21 cellular contexts compared by ENCODE assay signal in genomic region chr11:23370580-23371275, GRCh38.
A peak's percentile ranks its signal among the peaks of the same experiment; 100 is the strongest.
DNase-seq lines count a peak whose midpoint lies in the region; ATAC-seq and TF ChIP-seq lines count a peak whose summit lies in the region.
"Had no signal": no experiment of that assay in that cellular context is flagged by ENCODE, and none has a peak within 500 bp of the region (broad histone marks: within the 10 kb centered on the region; RNA-seq: fewer than 3 reads in every experiment).

No MANE protein-coding gene starts in this region.

- H3K79me1 ChIP-seq in neuronal stem cell (ENCODE audit: low read depth, low read length) = no peaks in the 10 kb centered on the region

- H3K27ac ChIP-seq in GM23338 (ENCODE audit: low read depth) = no peak overlapping the region
- no peak overlapping the region for H3K27ac ChIP-seq in PC-3 (ENCODE audit: low read length)
- no peak overlapping the region for H3K27ac ChIP-seq in foreskin keratinocyte
- no peak overlapping the region for H3K27ac ChIP-seq in neuronal stem cell (replicated peaks; ENCODE audit: low read length)
- H3K27ac ChIP-seq in osteoblast (ENCODE audit: low read depth, low read length) = no peak overlapping the region
- H3K27ac ChIP-seq: BLaER1, PC-9, RWPE1 had no signal

- H3F3A ChIP-seq in GM23338 (replicated peaks; ENCODE audit: low read depth) (no peaks in the 10 kb centered on the region), PC-3 (ENCODE audit: low read length, unreplicated experiment) (no peaks in the 10 kb centered on the region)

- peaks cover 2% of the 10 kb centered on the region for H3K27me3 Mint-ChIP-seq in GM23338 (ENCODE audit: insufficient read depth, low read depth, poor library complexity)
- H3K27me3 Mint-ChIP-seq: CD4-positive, alpha-beta memory T cell had no signal

- no peak overlapping the region for H3K4me3 Mint-ChIP-seq in GM23338
- H3K4me3 Mint-ChIP-seq: CD4-positive, alpha-beta memory T cell had no signal

- H3K27me3 ChIP-seq in GM23338 (ENCODE audit: insufficient read depth) (no peaks in the 10 kb centered on the region), PC-3 (ENCODE audit: low read length) (no peaks in the 10 kb centered on the region), foreskin keratinocyte (no peaks in the 10 kb centered on the region), neuronal stem cell (ENCODE audit: control insufficient read depth in 3 of 3, insufficient read depth in 3 of 3, low read depth in 1 of 3, low read length in 3 of 3) (no peaks in the 10 kb centered on the region), osteoblast (ENCODE audit: insufficient read depth, low read length) (no peaks in the 10 kb centered on the region)
- H3K27me3 ChIP-seq: BLaER1 had no signal

- H4K91ac ChIP-seq in neuronal stem cell (ENCODE audit: low read depth, low read length, poor library complexity) = no peak overlapping the region

- no peak overlapping the region for H2BK5ac ChIP-seq in neuronal stem cell (ENCODE audit: low read length)

- TF ChIP-seq CTCF in GM23338 (conservative IDR thresholded peaks at IDR 0.05; ENCODE audit: low read depth in 2 of 2) = no peak
- TF ChIP-seq CTCF in PC-3 (conservative IDR thresholded peaks at IDR 0.05; ENCODE audit: low read depth, low read length) = no peak
- TF ChIP-seq CTCF in foreskin keratinocyte (conservative IDR thresholded peaks at IDR 0.05) = no peak
- no peak for TF ChIP-seq CTCF in osteoblast (IDR thresholded peaks at IDR 0.05; ENCODE audit: extremely low read depth, low read depth, low read length)

- no peaks in the 10 kb centered on the region for H3K9me3 Mint-ChIP-seq in GM23338

- H4K20me1 ChIP-seq in GM23338 (replicated peaks; ENCODE audit: insufficient read depth) (no peaks in the 10 kb centered on the region), PC-3 (ENCODE audit: low read length) (no peaks in the 10 kb centered on the region), osteoblast (ENCODE audit: insufficient read depth, low read length) (no peaks in the 10 kb centered on the region)
- H4K20me1 ChIP-seq: BLaER1 had no signal

- intact Hi-C loops in PC-3 (cut with micrococcal nuclease) = no loop called here

- CTCF ChIA-PET in PC-3 (lab: Charles Lee) = no interaction called here

- H3K36me3 ChIP-seq in GM23338 (ENCODE audit: insufficient read depth) (no peaks in the 10 kb centered on the region), PC-3 (ENCODE audit: low read depth, low read length) (no peaks in the 10 kb centered on the region), neuronal stem cell (replicated peaks in 1 of 2; ENCODE audit: control insufficient read depth in 2 of 2, insufficient read depth in 2 of 2, low read length in 2 of 2) (no peaks in the 10 kb centered on the region), osteoblast (ENCODE audit: insufficient read depth, low read length) (no peaks in the 10 kb centered on the region)
- H3K36me3 ChIP-seq: BLaER1, HAP-1 had no signal

- H3K9ac ChIP-seq in PC-3 (ENCODE audit: low read length) (no peak overlapping the region), neuronal stem cell (ENCODE audit: low read depth, low read length, poor library complexity) (no peak overlapping the region)
- H3K9ac ChIP-seq: BLaER1 had no signal

- peaks cover 4% of the 10 kb centered on the region; the same call in 1 of the 2 replicates for H3K9me2 ChIP-seq in GM23338 (ENCODE audit: insufficient read depth)
- no peaks in the 10 kb centered on the region for H3K9me2 ChIP-seq in PC-3 (replicated peaks; ENCODE audit: low read length)

- no peak for ATAC-seq in GM23338
- ATAC-seq in PC-3 = no peak
- ATAC-seq in foreskin keratinocyte = peak; percentile 45
- no peak for ATAC-seq in left lobe of liver
- no peak for ATAC-seq in HG03457 (IDR thresholded peaks at IDR 0.05; ENCODE audit: unreplicated experiment)
- ATAC-seq: K562, SK-N-SH treated with all-trans-retinoic acid at 6 μM for 48 hours had no signal

- no peak overlapping the region for H2BK15ac ChIP-seq in neuronal stem cell (ENCODE audit: low read length)

- no peak overlapping the region for H3K27ac Mint-ChIP-seq in GM23338
- H3K27ac Mint-ChIP-seq: CD4-positive, alpha-beta memory T cell had no signal

- BruUV-seq in PC-3 (replicated peaks; lab: Mats Ljungman, UMichigan) = no TSS peak

- DNase-seq in GM23338 (ENCODE audit: low spot score) = no peak
- peak; percentile 19 for DNase-seq in PC-3
- DNase-seq in foreskin keratinocyte = peak; percentile 21 to 79
- no peak for DNase-seq in neuronal stem cell (ENCODE audit: low spot score)
- DNase-seq in left lobe of liver (ENCODE audit: low spot score) = no peak
- no peak for DNase-seq in osteoblast (ENCODE audit: insufficient read length, low spot score, missing footprints)
- DNase-seq: CD4-positive, alpha-beta memory T cell; DMS153; MV-4-11; NCI-H187; NCI-H2107; NCI-H510A treated with DMSO at 0.1 percent for 48 hours; NCI-H82; PC-9; SIG-M5 had no signal

- POLR2A ChIA-PET in PC-3 (lab: Charles Lee; ENCODE audit: unreplicated experiment) = no interaction called here

- H2BK12ac ChIP-seq in neuronal stem cell (ENCODE audit: low read length) = no peak overlapping the region

- no CpG with 5 or more reads among the region's 3 CpGs for WGBS in neuronal stem cell (ENCODE audit: extremely low coverage in 2 of 2, insufficient read length in 2 of 2, insufficient replicate concordance in 1 of 2), 2 donors

- H3K79me2 ChIP-seq in GM23338 (replicated peaks; ENCODE audit: insufficient read depth) (no peaks in the 10 kb centered on the region), PC-3 (ENCODE audit: low read length) (no peaks in the 10 kb centered on the region), osteoblast (ENCODE audit: insufficient read depth, low read length) (no peaks in the 10 kb centered on the region)

- H3K14ac ChIP-seq in neuronal stem cell (ENCODE audit: low read length) = no peak overlapping the region

- H2AFZ ChIP-seq in GM23338 (0 out of 2 replicates have a peak overlapping the region, but pooled peaks have one; percentile 60), PC-3 (ENCODE audit: low read length) (no peak overlapping the region), neuronal stem cell (ENCODE audit: low read length) (no peak overlapping the region), osteoblast (ENCODE audit: low read length) (no peak overlapping the region)
- H2AFZ ChIP-seq: PC-9 had no signal

- peak overlapping the region; percentile 30 for H4K8ac ChIP-seq in neuronal stem cell (ENCODE audit: low read depth, low read length)

- H3K18ac ChIP-seq in neuronal stem cell (ENCODE audit: low read length) = no peak overlapping the region

- no peak overlapping the region for H2AK5ac ChIP-seq in neuronal stem cell (ENCODE audit: low read depth, low read length)

- H2BK120ac ChIP-seq in neuronal stem cell (ENCODE audit: low read depth, low read length) = no peak overlapping the region

- H3K4me3 ChIP-seq in GM23338 (no peak overlapping the region), PC-3 (ENCODE audit: low read length) (no peak overlapping the region), neuronal stem cell (ENCODE audit: low read length in 2 of 2) (no peak overlapping the region), osteoblast (ENCODE audit: insufficient read depth, low read length) (no peak overlapping the region)
- H3K4me3 ChIP-seq: BLaER1, HAP-1, K562, PC-9 had no signal

- no peak overlapping the region for H3K4ac ChIP-seq in neuronal stem cell (ENCODE audit: low read length)

- H3K36me3 Mint-ChIP-seq in GM23338 (ENCODE audit: low read depth) = no peaks in the 10 kb centered on the region
- H3K36me3 Mint-ChIP-seq: CD4-positive, alpha-beta memory T cell had no signal

- H3K4me1 Mint-ChIP-seq in GM23338 = peaks cover 3% of the 10 kb centered on the region; the same call in 1 of the 3 replicates
- H3K4me1 Mint-ChIP-seq: CD4-positive, alpha-beta memory T cell had no signal

- H3K4me1 ChIP-seq in GM23338 (ENCODE audit: insufficient read depth) = no peaks in the 10 kb centered on the region
- H3K4me1 ChIP-seq in PC-3 (ENCODE audit: insufficient read depth, low read length) = no peaks in the 10 kb centered on the region
- no peaks in the 10 kb centered on the region for H3K4me1 ChIP-seq in foreskin keratinocyte
- no peaks in the 10 kb centered on the region for H3K4me1 ChIP-seq in neuronal stem cell (ENCODE audit: control insufficient read depth in 2 of 2, insufficient read depth in 1 of 2, low read depth in 1 of 2, low read length in 2 of 2)
- no peaks in the 10 kb centered on the region for H3K4me1 ChIP-seq in osteoblast (ENCODE audit: insufficient read depth, low read length)
- H3K4me1 ChIP-seq: BLaER1, HAP-1 had no signal

- H3K23ac ChIP-seq in neuronal stem cell (ENCODE audit: low read depth, low read length, poor library complexity) = no peak overlapping the region

- no peaks in the 10 kb centered on the region for H3K9me3 ChIP-seq in PC-3 (ENCODE audit: low read length)
- H3K9me3 ChIP-seq in neuronal stem cell (replicated peaks in 1 of 2; ENCODE audit: control insufficient read depth in 2 of 2, insufficient read depth in 1 of 2, low read depth in 1 of 2, low read length in 2 of 2) = peaks cover 0 to 1% of the 10 kb centered on the region in 2 donors
- peaks cover 3% of the 10 kb centered on the region for H3K9me3 ChIP-seq in osteoblast (ENCODE audit: low read depth, low read length)
- H3K9me3 ChIP-seq: BLaER1, HAP-1 had no signal

- no peak overlapping the region for H3K4me2 ChIP-seq in GM23338
- no peak overlapping the region for H3K4me2 ChIP-seq in PC-3 (ENCODE audit: low read length)
- no peak overlapping the region for H3K4me2 ChIP-seq in neuronal stem cell (ENCODE audit: insufficient read depth, low read length, poor library complexity, severe bottlenecking)
- H3K4me2 ChIP-seq in osteoblast (ENCODE audit: insufficient read depth, low read length) = no peak overlapping the region
- H3K4me2 ChIP-seq: BLaER1, PC-9 had no signal

TF ChIP-seq in GM23338, 12 proteins besides CTCF, POLR2A, EP300 and RAD21 (continues in another document):
- TF ChIP-seq ZNF114 (CRISPR knock-in tag; IDR thresholded peaks at IDR 0.05) = no peak
- no peak for TF ChIP-seq EZH2phosphoT487 (IDR thresholded peaks at IDR 0.05; ENCODE audit: unreplicated experiment)

Comparison
In these comparisons a context has a peak if more than half of its experiments do, and no peak if none do; other contexts are left out.
1. DNase-seq: peak in PC-3 (single experiment) and foreskin keratinocyte (2 of 2); none in GM23338 (single experiment), neuronal stem cell (single experiment), left lobe of liver (single experiment) and osteoblast (single experiment).